Comparison of ENCODE assay signal across 31 cellular contexts in genomic region chr6:169931223-169931760, GRCh38.
DNase-seq lines count a peak whose midpoint lies in the region; ATAC-seq, FAIRE-seq and TF ChIP-seq lines count a peak whose summit lies in the region.
"Had no signal": no experiment of that assay in that cellular context is flagged by ENCODE, and none has a peak within 500 bp of the region (broad histone marks: within the 10 kb centered on the region; RNA-seq: fewer than 3 reads in every experiment).

No MANE protein-coding gene starts in this region.

- H2BK20ac ChIP-seq in H1 (ENCODE audit: low read length), result 0 out of 2 replicates have a peak overlapping the region, but pooled peaks have one; percentile 56

- H3K9ac ChIP-seq in HepG2 (ENCODE audit: insufficient read depth, low read depth, low read length) (no peak overlapping the region), H1 (replicated peaks in 1 of 4; ENCODE audit: extremely low read depth in 1 of 4, low read depth in 3 of 4, low read length in 3 of 4) (no peak overlapping the region), trophoblast cell (ENCODE audit: low read length) (no peak overlapping the region)

- intact Hi-C loops in HepG2 (cut with micrococcal nuclease; ENCODE audit: unreplicated experiment), result no loop called here
- intact Hi-C loops in right lobe of liver (cut with DNase I), result no loop called here

- H2BK120ac ChIP-seq in H1 (replicated peaks; ENCODE audit: low read depth, low read length), result no peak overlapping the region
- no peak overlapping the region for H2BK120ac ChIP-seq in trophoblast cell (ENCODE audit: insufficient read depth, low read length, poor library complexity)

- H3K14ac ChIP-seq in H1 (ENCODE audit: insufficient read length) (no peak overlapping the region), trophoblast cell (ENCODE audit: low read length) (no peak overlapping the region)

- no TSS peak for BruUV-seq in HepG2 (replicated peaks; lab: Mats Ljungman, UMichigan)

- H3K23ac ChIP-seq in H1 (ENCODE audit: insufficient read length) (no peak overlapping the region), trophoblast cell (ENCODE audit: low read length) (no peak overlapping the region)

- H3K4ac ChIP-seq in H1 (replicated peaks; ENCODE audit: insufficient read length, low read depth, low read length), result no peak overlapping the region
- H3K4ac ChIP-seq in trophoblast cell (ENCODE audit: low read depth, low read length), result no peak overlapping the region

- no peak for TF ChIP-seq EP300 in HepG2 (IDR thresholded peaks at IDR 0.05; ENCODE audit: low read depth in 2 of 2, low read length in 2 of 2)
- TF ChIP-seq EP300 in HepG2 (CRISPR knock-in tag; IDR thresholded peaks at IDR 0.05; ENCODE audit: borderline replicate concordance), result no peak
- no peak for TF ChIP-seq EP300 in H1 (IDR thresholded peaks at IDR 0.05; ENCODE audit: borderline replicate concordance in 1 of 2, low read depth in 2 of 2, low read length in 2 of 2)

- H4K91ac ChIP-seq in H1 (replicated peaks; ENCODE audit: insufficient read length, low read length) (no peak overlapping the region), trophoblast cell (ENCODE audit: low read depth, low read length) (no peak overlapping the region)

- CTCF ChIA-PET in HepG2 (lab: Yijun Ruan, JAX; ENCODE audit: low intra/inter-chr PET ratio, low total read pairs), result no interaction called here
- CTCF ChIA-PET in H1 (lab: Charles Lee; ENCODE audit: partially characterized antibody), result interaction anchor here (0.5 to 2.5 kb wide), 11 partner anchors 9 to 158 kb away, joined by 3 to 14 read pairs (median 3); no protein-coding TSS in a partner anchor

- H4K12ac ChIP-seq in trophoblast cell (ENCODE audit: low read depth, low read length), result no peak overlapping the region

- WGBS in HepG2 (ENCODE audit: low lambda C conversion rate), result 66% methylated on average over 8 of the region's 11 CpGs
- 88% methylated on average over 11 of the region's 11 CpGs for WGBS in right lobe of liver (ENCODE audit: insufficient coverage, low coverage, low lambda C conversion rate, missing lambda C conversion rate)
- WGBS in H1 (ENCODE audit: extremely low coverage in 1 of 2, insufficient coverage in 1 of 2, insufficient read length in 1 of 2, insufficient replicate concordance in 2 of 2, low coverage in 1 of 2, low lambda C conversion rate in 2 of 2, missing lambda C conversion rate in 1 of 2), 2 experiments, result 82% methylated on average over 11 of the region's 11 CpGs; no CpG with 5 or more reads in 1 of the 2 experiments
- no CpG with 5 or more reads among the region's 11 CpGs for WGBS in trophoblast cell (ENCODE audit: extremely low coverage, insufficient coverage, insufficient read length)

- no peak overlapping the region for H3K27ac ChIP-seq in HepG2 (ENCODE audit: extremely low read length, insufficient read depth, low read length)
- no peak overlapping the region for H3K27ac ChIP-seq in right lobe of liver
- no peak overlapping the region for H3K27ac ChIP-seq in H1 (ENCODE audit: low read depth, low read length)
- H3K27ac ChIP-seq in trophoblast cell (ENCODE audit: low read depth, low read length), result no peak overlapping the region
- H3K27ac ChIP-seq: body of pancreas, gastrocnemius medialis, hepatocyte, left lung, psoas muscle, thoracic aorta, WERI-Rb-1 had no signal

- no peak overlapping the region for H4K5ac ChIP-seq in H1 (ENCODE audit: insufficient read length, low read depth, low read length)

- H3K27me3 ChIP-seq in HepG2 (ENCODE audit: control insufficient read depth in 1 of 2, insufficient read depth in 2 of 2, low read length in 2 of 2), result peaks cover 15 to 47% of the 10 kb centered on the region in 2 experiments
- no peaks in the 10 kb centered on the region for H3K27me3 ChIP-seq in right lobe of liver
- H3K27me3 ChIP-seq in H1 (replicated peaks in 1 of 4; ENCODE audit: control insufficient read depth in 3 of 4, extremely low read depth in 1 of 4, insufficient read depth in 3 of 4, low read length in 3 of 4), result peaks cover 0 to 20% (median 5%) of the 10 kb centered on the region in 4 experiments; a peak in 6 of 7 replicates
- H3K27me3 ChIP-seq in trophoblast cell (ENCODE audit: insufficient read depth, low read length), result no peaks in the 10 kb centered on the region
- H3K27me3 ChIP-seq: body of pancreas, gastrocnemius medialis, hepatocyte, left lung had no signal

- H3K79me2 ChIP-seq in HepG2 (ENCODE audit: insufficient read depth, low read length) (no peaks in the 10 kb centered on the region), H1 (ENCODE audit: control insufficient read depth in 1 of 2, insufficient read depth in 2 of 2, low read length in 2 of 2) (no peaks in the 10 kb centered on the region), trophoblast cell (ENCODE audit: control insufficient read depth, insufficient read depth, low read length, poor library complexity) (no peaks in the 10 kb centered on the region)
- H3K79me2 ChIP-seq: hepatocyte had no signal

- POLR2A ChIA-PET in HepG2 (lab: Yijun Ruan, JAX) (no interaction called here), H1 (lab: Charles Lee; ENCODE audit: partially characterized antibody) (interaction anchor here (0.5 kb wide), 1 partner anchor 13 kb away, joined by 3 read pairs; no protein-coding TSS in a partner anchor)

- TF ChIP-seq RAD21 in HepG2 (CRISPR knock-in tag; IDR thresholded peaks at IDR 0.05) (no peak), H1 (IDR thresholded peaks at IDR 0.05 in 1 of 2, conservative IDR thresholded peaks at IDR 0.05 in 1 of 2; ENCODE audit: low read depth in 2 of 2, low read length in 2 of 2) (no peak)

- H2BK5ac ChIP-seq in H1 (ENCODE audit: low read depth, low read length) (no peak overlapping the region), trophoblast cell (ENCODE audit: low read depth, low read length, poor library complexity) (no peak overlapping the region)

- no peak overlapping the region for H3K56ac ChIP-seq in H1 (replicated peaks; ENCODE audit: insufficient read length, low read depth, low read length)

- no peak for TF ChIP-seq CTCF in HepG2 (CRISPR knock-in tag; IDR thresholded peaks at IDR 0.05)
- TF ChIP-seq CTCF in right lobe of liver (IDR thresholded peaks at IDR 0.05), result no peak
- TF ChIP-seq CTCF in H1 (IDR thresholded peaks at IDR 0.05; ENCODE audit: control extremely low read depth in 1 of 3, insufficient read depth in 1 of 3, low read depth in 1 of 3, low read length in 3 of 3), result no peak

- H4K8ac ChIP-seq in H1 (ENCODE audit: extremely low read depth, insufficient read depth, low read length), result no peak overlapping the region
- no peak overlapping the region for H4K8ac ChIP-seq in trophoblast cell (ENCODE audit: low read depth, low read length)

- H4K20me1 ChIP-seq in HepG2 (ENCODE audit: insufficient read depth, low read length) (no peaks in the 10 kb centered on the region), H1 (replicated peaks in 1 of 2; ENCODE audit: control insufficient read depth in 1 of 2, insufficient read depth in 2 of 2, low read length in 2 of 2) (no peaks in the 10 kb centered on the region)

- H3K4me2 ChIP-seq in HepG2 (ENCODE audit: low read depth, low read length), result no peak overlapping the region
- no peak overlapping the region for H3K4me2 ChIP-seq in H1 (ENCODE audit: insufficient read depth in 1 of 2, low read depth in 2 of 2, low read length in 2 of 2)
- H3K4me2 ChIP-seq in trophoblast cell (ENCODE audit: low read length), result no peak overlapping the region
- H3K4me2 ChIP-seq: hepatocyte had no signal

- no peak overlapping the region for H2BK15ac ChIP-seq in H1 (ENCODE audit: low read length)

- no peaks in the 10 kb centered on the region for H3K36me3 ChIP-seq in HepG2 (replicated peaks in 1 of 2; ENCODE audit: control insufficient read depth in 1 of 2, insufficient read depth in 2 of 2, low read length in 2 of 2)
- no peaks in the 10 kb centered on the region for H3K36me3 ChIP-seq in right lobe of liver
- no peaks in the 10 kb centered on the region for H3K36me3 ChIP-seq in H1 (ENCODE audit: control insufficient read depth in 2 of 4, insufficient read depth in 4 of 4, low read length in 3 of 4)
- H3K36me3 ChIP-seq in trophoblast cell (ENCODE audit: control insufficient read depth in 1 of 2, insufficient read depth in 2 of 2, low read length in 2 of 2), result no peaks in the 10 kb centered on the region
- H3K36me3 ChIP-seq: gastrocnemius medialis, left lung, thoracic aorta, WERI-Rb-1 had no signal

- FAIRE-seq in HepG2 (lab: Jason Lieb, UNC) (no peak), H1 (lab: Jason Lieb, UNC) (no peak)
- FAIRE-seq: GM18507 had no signal

- no peak overlapping the region for H3K4me3 ChIP-seq in HepG2 (replicated peaks in 1 of 3; ENCODE audit: insufficient read depth in 1 of 3, low read depth in 2 of 3, low read length in 3 of 3)
- no peak overlapping the region for H3K4me3 ChIP-seq in right lobe of liver
- H3K4me3 ChIP-seq in H1 (ENCODE audit: extremely low read depth in 1 of 4, insufficient read depth in 2 of 4, low read depth in 3 of 4, low read length in 4 of 4), result no peak overlapping the region
- H3K4me3 ChIP-seq in trophoblast cell (ENCODE audit: low read depth, low read length), result no peak overlapping the region
- H3K4me3 ChIP-seq: body of pancreas, gastrocnemius medialis, hepatocyte, left lung, psoas muscle, thoracic aorta had no signal

- no peaks in the 10 kb centered on the region for H3K79me1 ChIP-seq in H1 (ENCODE audit: low read depth, low read length)
- H3K79me1 ChIP-seq in trophoblast cell (ENCODE audit: low read length), result no peaks in the 10 kb centered on the region

- peaks cover 7% of the 10 kb centered on the region; the same call in 1 of the 2 replicates for H3K9me3 ChIP-seq in HepG2 (ENCODE audit: low read length)
- H3K9me3 ChIP-seq in right lobe of liver, result no peaks in the 10 kb centered on the region
- no peaks in the 10 kb centered on the region for H3K9me3 ChIP-seq in H1 (ENCODE audit: insufficient read depth in 2 of 2, low read depth in 1 of 2, low read length in 1 of 2)
- peaks cover 9% of the 10 kb centered on the region for H3K9me3 ChIP-seq in trophoblast cell (ENCODE audit: insufficient read depth, low read depth, low read length)
- H3K9me3 ChIP-seq: body of pancreas, gastrocnemius medialis, left lung, psoas muscle, thoracic aorta had no signal

- TF ChIP-seq POLR2A in HepG2 (IDR thresholded peaks at IDR 0.05; ENCODE audit: insufficient read depth in 1 of 2, low read depth in 2 of 2, low read length in 2 of 2), result no peak
- TF ChIP-seq POLR2A in right lobe of liver (IDR thresholded peaks at IDR 0.05), result no peak
- TF ChIP-seq POLR2A in H1 (IDR thresholded peaks at IDR 0.05; ENCODE audit: control extremely low read depth in 1 of 2, low read depth in 2 of 2, low read length in 2 of 2), result no peak

- no peaks in the 10 kb centered on the region; the same call in 1 of the 2 replicates for H3K23me2 ChIP-seq in H1 (ENCODE audit: low read depth, low read length)

- H2BK12ac ChIP-seq in H1 (ENCODE audit: low read depth, low read length) (0 out of 2 replicates have a peak overlapping the region, but pooled peaks have one; percentile 70), trophoblast cell (ENCODE audit: low read length) (no peak overlapping the region)

- H2AFZ ChIP-seq in HepG2 (ENCODE audit: low read length) (no peak overlapping the region), H1 (ENCODE audit: low read length) (no peak overlapping the region), trophoblast cell (ENCODE audit: insufficient read depth, low read length, poor library complexity) (no peak overlapping the region)
- H2AFZ ChIP-seq: hepatocyte had no signal

- no peak overlapping the region for H3K18ac ChIP-seq in H1 (ENCODE audit: extremely low read depth, low read length)
- no peak overlapping the region for H3K18ac ChIP-seq in trophoblast cell (ENCODE audit: low read length)

- no peak for ATAC-seq in HepG2
- ATAC-seq in right lobe of liver, result no peak
- no peak for ATAC-seq in HG03095 (IDR thresholded peaks at IDR 0.05; ENCODE audit: unreplicated experiment)
- ATAC-seq: body of pancreas, gastrocnemius medialis, left lung, Panc1, psoas muscle had no signal

- H2AK5ac ChIP-seq in H1 (ENCODE audit: low read depth, low read length) (no peak overlapping the region), trophoblast cell (ENCODE audit: low read length) (no peak overlapping the region)

- H3K4me1 ChIP-seq in HepG2 (ENCODE audit: insufficient read depth, low read length) (no peaks in the 10 kb centered on the region), right lobe of liver (peaks cover 0 to 19% (median 9%) of the 10 kb centered on the region in 4 donors), H1 (replicated peaks in 1 of 4; ENCODE audit: control insufficient read depth in 3 of 4, insufficient read depth in 4 of 4, low read length in 3 of 4) (peaks cover 0 to 14% (median 8%) of the 10 kb centered on the region in 4 experiments; a peak in 6 of 7 replicates), trophoblast cell (ENCODE audit: control insufficient read depth in 1 of 2, insufficient read depth in 2 of 2, low read length in 2 of 2) (peaks cover 14 to 20% of the 10 kb centered on the region in 2 experiments)
- H3K4me1 ChIP-seq: left lung, psoas muscle had no signal

- DNase-seq in HepG2 (ENCODE audit: low spot score), result no peak
- DNase-seq in right lobe of liver, result no peak
- DNase-seq in NCI-H2029 treated with DMSO at 0.1 percent for 48 hours (lab: John Stamatoyannopoulos, UW), result peak; percentile 54
- DNase-seq in H1 (ENCODE audit: low read depth in 1 of 2, low spot score in 2 of 2), result no peak
- DNase-seq in trophoblast cell, result no peak
- DNase-seq in GF-D8 (lab: John Stamatoyannopoulos, UW), result no peak
- no peak for DNase-seq in NOMO-1 treated with DMSO at 0.1 percent for 48 hours (lab: John Stamatoyannopoulos, UW; ENCODE audit: unreplicated experiment)
- DNase-seq: activated CD4-positive, alpha-beta T cell treated with anti-CD3 and anti-CD28 coated beads, Interleukin-2, amount 10 ng/mL, durations not matched to agents 7 days and 5 days; activated naive CD4-positive, alpha-beta T cell; activated T-cell treated with anti-CD3 and anti-CD28 coated beads, Interleukin-2, amount 50 U/mL, for 48 hours; body of pancreas; CD8-positive, alpha-beta memory T cell; DMS 273 treated with DMSO at 0.1 percent for 48 hours; gastrocnemius medialis; KG1; left lung; mesenchymal stem cell; MM.1S; NCI-H1930; NCI-H446 treated with DMSO at 0.1 percent for 48 hours; NK-92 treated with Interleukin-12 subunit alpha and Interleukin-12 subunit beta, amount 100 ng/mL, for 24 hours; psoas muscle; stimulated activated naive CD8-positive, alpha-beta T cell treated with anti-CD3 and anti-CD28 coated beads, Interleukin-15, Interleukin-2, amounts not matched to agents 100 U/mL and 50 U/mL, for 24 hours; SW 1271; T-helper 9 cell; WERI-Rb-1 had no signal

- in situ Hi-C loops in HepG2 (cut with HindIII; ENCODE audit: extremely low pct_ligation_motif_present, low pct_unique_long_range_greater_than_20kb), result no loop called here

Comparison
In these comparisons a context has a peak if more than half of its experiments do, and no peak if none do; other contexts are left out.
1. Of the 41 proteins assayed by ChIP-seq in both HepG2 and H1: peak only in HepG2: none; only in H1: MAX; in both: none; in neither: 40.